11 cellular contexts compared by ENCODE assay signal in genomic region chr6:108684809-108685329, GRCh38.
DNase-seq lines count a peak whose midpoint lies in the region; ATAC-seq and TF ChIP-seq lines count a peak whose summit lies in the region.
"Had no signal": no experiment of that assay in that cellular context is flagged by ENCODE, and none has a peak within 500 bp of the region (broad histone marks: within the 10 kb centered on the region; RNA-seq: fewer than 3 reads in every experiment).

No MANE protein-coding gene starts in this region.

- CTCF ChIA-PET in Panc1 (lab: Charles Lee), result no interaction called here
- CTCF ChIA-PET in activated CD4-positive, alpha-beta T cell treated with anti-CD3 and anti-CD28 coated beads, Interleukin-2, amount 10 ng/mL, durations not matched to agents 7 days and 5 days (lab: Charles Lee), result interaction anchor here (1.1 kb wide), 1 partner anchor 25 kb away, joined by 3 read pairs; no protein-coding TSS in a partner anchor

- peaks cover 16% of the 10 kb centered on the region for H3K4me1 Mint-ChIP-seq in stimulated activated naive CD8-positive, alpha-beta T cell treated with anti-CD3 and anti-CD28 coated beads, Interleukin-15, Interleukin-2, amounts not matched to agents 100 ng/mL and 50 ng/mL, for 24 hours (ENCODE audit: low read depth)
- peaks cover 6% of the 10 kb centered on the region for H3K4me1 Mint-ChIP-seq in activated CD4-positive, alpha-beta T cell treated with anti-CD3 and anti-CD28 coated beads, Interleukin-2, amount 10 ng/mL, durations not matched to agents 7 days and 5 days

- peak overlapping the region; percentile 62 for H3K27ac ChIP-seq in Panc1 (ENCODE audit: low read length)

- in situ Hi-C loops in Panc1 (cut with HindIII; ENCODE audit: low pct_unique_long_range_greater_than_20kb, low sequenced_read_pairs), result no loop called here

- no peak for TF ChIP-seq CTCF in Panc1 (IDR thresholded peaks at IDR 0.05)

- H3K4me3 ChIP-seq in Panc1 (ENCODE audit: low read depth in 2 of 2, low read length in 2 of 2), result no peak overlapping the region

- ATAC-seq in Panc1 (peak; percentile 54; the same call in 1 of the 2 replicates), GM21528 (IDR thresholded peaks at IDR 0.05; ENCODE audit: low FRiP score, unreplicated experiment) (no peak)

- POLR2A ChIA-PET in Panc1 (lab: Charles Lee), result interaction anchor here (0.7 kb wide), 1 partner anchor 119 kb away, joined by 3 read pairs; no protein-coding TSS in a partner anchor
- POLR2A ChIA-PET in activated CD4-positive, alpha-beta T cell treated with anti-CD3 and anti-CD28 coated beads, Interleukin-2, amount 10 ng/mL, durations not matched to agents 7 days and 5 days (lab: Charles Lee), result no interaction called here

- H3K27me3 ChIP-seq in Panc1 (ENCODE audit: control insufficient read depth, insufficient read depth, low read length), result no peaks in the 10 kb centered on the region

- intact Hi-C loops in Panc1 (cut with micrococcal nuclease; ENCODE audit: unreplicated experiment), result no loop called here

- peak overlapping the region; percentile 6 for H3K27ac Mint-ChIP-seq in stimulated activated naive CD8-positive, alpha-beta T cell treated with anti-CD3 and anti-CD28 coated beads, Interleukin-15, Interleukin-2, amounts not matched to agents 100 ng/mL and 50 ng/mL, for 24 hours
- H3K27ac Mint-ChIP-seq in activated CD4-positive, alpha-beta T cell treated with anti-CD3 and anti-CD28 coated beads, Interleukin-2, amount 10 ng/mL, durations not matched to agents 7 days and 5 days, result no peak overlapping the region

- no peak overlapping the region for H3K4me3 Mint-ChIP-seq in stimulated activated naive CD8-positive, alpha-beta T cell treated with anti-CD3 and anti-CD28 coated beads, Interleukin-15, Interleukin-2, amounts not matched to agents 100 ng/mL and 50 ng/mL, for 24 hours
- H3K4me3 Mint-ChIP-seq in activated CD4-positive, alpha-beta T cell treated with anti-CD3 and anti-CD28 coated beads, Interleukin-2, amount 10 ng/mL, durations not matched to agents 7 days and 5 days, result no peak overlapping the region
- H3K4me3 Mint-ChIP-seq: neural crest cell had no signal

- peak; percentile 19 for DNase-seq in SIG-M5 treated with dmso at 0.1 percent for 504 hours (lab: John Stamatoyannopoulos, UW; ENCODE audit: unreplicated experiment)
- no peak for DNase-seq in SIG-M5 (lab: John Stamatoyannopoulos, UW)
- no peak for DNase-seq in Panc1 (ENCODE audit: low read depth, low spot score)
- peak; percentile 14 for DNase-seq in glomerular endothelial cell (ENCODE audit: extremely low read depth, low read depth, low spot score)
- DNase-seq in activated CD4-positive, alpha-beta T cell treated with anti-CD3 and anti-CD28 coated beads, Interleukin-2, amount 10 ng/mL, durations not matched to agents 7 days and 5 days, result no peak
- no peak for DNase-seq in DMS79 (lab: John Stamatoyannopoulos, UW)
- DNase-seq: foreskin melanocyte, RPMI8226 had no signal

- no peaks in the 10 kb centered on the region for H3K27me3 Mint-ChIP-seq in stimulated activated naive CD8-positive, alpha-beta T cell treated with anti-CD3 and anti-CD28 coated beads, Interleukin-15, Interleukin-2, amounts not matched to agents 100 ng/mL and 50 ng/mL, for 24 hours
- H3K27me3 Mint-ChIP-seq in activated CD4-positive, alpha-beta T cell treated with anti-CD3 and anti-CD28 coated beads, Interleukin-2, amount 10 ng/mL, durations not matched to agents 7 days and 5 days, result no peaks in the 10 kb centered on the region

- no peaks in the 10 kb centered on the region for H3K9me3 Mint-ChIP-seq in stimulated activated naive CD8-positive, alpha-beta T cell treated with anti-CD3 and anti-CD28 coated beads, Interleukin-15, Interleukin-2, amounts not matched to agents 100 ng/mL and 50 ng/mL, for 24 hours
- H3K9me3 Mint-ChIP-seq in activated CD4-positive, alpha-beta T cell treated with anti-CD3 and anti-CD28 coated beads, Interleukin-2, amount 10 ng/mL, durations not matched to agents 7 days and 5 days, result no peaks in the 10 kb centered on the region
- H3K9me3 Mint-ChIP-seq: neural crest cell had no signal

- BruUV-seq in Panc1 (replicated peaks; lab: Mats Ljungman, UMichigan), result no TSS peak

- no peaks in the 10 kb centered on the region for H3K36me3 ChIP-seq in Panc1 (ENCODE audit: control insufficient read depth, insufficient read depth, low read length)

- H3K36me3 Mint-ChIP-seq in stimulated activated naive CD8-positive, alpha-beta T cell treated with anti-CD3 and anti-CD28 coated beads, Interleukin-15, Interleukin-2, amounts not matched to agents 100 ng/mL and 50 ng/mL, for 24 hours (ENCODE audit: low read depth), result peaks cover 15% of the 10 kb centered on the region
- H3K36me3 Mint-ChIP-seq in activated CD4-positive, alpha-beta T cell treated with anti-CD3 and anti-CD28 coated beads, Interleukin-2, amount 10 ng/mL, durations not matched to agents 7 days and 5 days (ENCODE audit: low read depth), result peaks cover 3% of the 10 kb centered on the region

- H3K9me3 ChIP-seq in Panc1 (ENCODE audit: control insufficient read depth, insufficient read depth, low read depth, low read length), result no peaks in the 10 kb centered on the region

- peaks cover 6% of the 10 kb centered on the region; the same call in 1 of the 2 replicates for H3K4me1 ChIP-seq in Panc1 (ENCODE audit: control insufficient read depth, insufficient read depth, low read length)

Comparison
In these comparisons a context has a peak if more than half of its experiments do, and no peak if none do; other contexts are left out.
1. DNase-seq: peak in SIG-M5 treated with dmso at 0.1 percent for 504 hours (single experiment) and glomerular endothelial cell (single experiment); none in SIG-M5 (single experiment), Panc1 (single experiment), activated CD4-positive, alpha-beta T cell treated with anti-CD3 and anti-CD28 coated beads, Interleukin-2, amount 10 ng/mL, durations not matched to agents 7 days and 5 days (single experiment) and DMS79 (single experiment).